11 cellular contexts compared by ENCODE assay signal in genomic region chr10:93383562-93383981, GRCh38.
A peak's percentile ranks its signal among the peaks of the same experiment; 100 is the strongest.
DNase-seq lines count a peak whose midpoint lies in the region; ATAC-seq and TF ChIP-seq lines count a peak whose summit lies in the region.
"Had no signal": no experiment of that assay in that cellular context is flagged by ENCODE, and none has a peak within 500 bp of the region (broad histone marks: within the 10 kb centered on the region; RNA-seq: fewer than 3 reads in every experiment).

No MANE protein-coding gene starts in this region.

- ATAC-seq in HG03521 (IDR thresholded peaks at IDR 0.05; ENCODE audit: unreplicated experiment): no peak

- H3K9me3 ChIP-seq in iPS-15b (ENCODE audit: control insufficient read depth, insufficient read depth, low read length): no peaks in the 10 kb centered on the region

- H3K27me3 ChIP-seq in iPS-15b (ENCODE audit: control insufficient read depth, insufficient read depth, low read length): no peaks in the 10 kb centered on the region

- no peak for TF ChIP-seq CTCF in astrocyte of the cerebellum (IDR thresholded peaks at IDR 0.05; ENCODE audit: low read depth, low read length, missing control alignments)

- in situ Hi-C loops in astrocyte of the cerebellum (cut with HindIII; ENCODE audit: low sequenced_read_pairs): no loop called here

- H3K36me3 ChIP-seq in iPS-15b (ENCODE audit: control insufficient read depth, insufficient read depth, low read length) (no peaks in the 10 kb centered on the region), urinary bladder (ENCODE audit: insufficient read depth) (no peaks in the 10 kb centered on the region)

- peak overlapping the region; percentile 16 for H3K9ac ChIP-seq in iPS-15b (ENCODE audit: low read depth, low read length)

- H3K4me3 ChIP-seq in astrocyte of the cerebellum (ENCODE audit: low read depth, low read length) (no peak overlapping the region), iPS-15b (ENCODE audit: low read depth, low read length) (no peak overlapping the region), urinary bladder (ENCODE audit: low read depth, low read length) (no peak overlapping the region)

- DNase-seq in DMS 273 (lab: John Stamatoyannopoulos, UW; ENCODE audit: unreplicated experiment): peak; percentile 6
- no peak for DNase-seq in DMS 273 treated with DMSO at 0.1 percent for 48 hours (lab: John Stamatoyannopoulos, UW)
- peak; percentile 74 for DNase-seq in astrocyte of the cerebellum (ENCODE audit: low read depth)
- DNase-seq in SK-N-DZ (ENCODE audit: low spot score): no peak
- no peak for DNase-seq in ecto neural progenitor cell (ENCODE audit: low spot score)
- DNase-seq: activated CD4-positive, alpha-beta T cell treated with anti-CD3 and anti-CD28 coated beads, Interleukin-2, amount 10 ng/mL, durations not matched to agents 7 days and 5 days; stimulated activated CD4-positive, alpha-beta T cell treated with anti-CD3 and anti-CD28 coated beads, Interleukin-2, amount 100 ng/mL, for 24 hours had no signal

- H3K4me1 ChIP-seq in iPS-15b (ENCODE audit: control insufficient read depth, insufficient read depth, low read length) (peaks cover 5% of the 10 kb centered on the region), urinary bladder (ENCODE audit: insufficient read depth) (no peaks in the 10 kb centered on the region)

- H3K27ac ChIP-seq in urinary bladder (ENCODE audit: low read depth): peak overlapping the region; percentile 24
- H3K27ac ChIP-seq: 22Rv1 had no signal

- 43% methylated on average over 6 of the region's 6 CpGs for WGBS in urinary bladder

Comparison
In these comparisons a context has a peak if more than half of its experiments do, and no peak if none do; other contexts are left out.
1. DNase-seq: peak in DMS 273 (single experiment) and astrocyte of the cerebellum (single experiment); none in DMS 273 treated with DMSO at 0.1 percent for 48 hours (single experiment), SK-N-DZ (single experiment) and ecto neural progenitor cell (single experiment).